8 cellular contexts compared by ENCODE assay signal in the genomic region with DNA sequence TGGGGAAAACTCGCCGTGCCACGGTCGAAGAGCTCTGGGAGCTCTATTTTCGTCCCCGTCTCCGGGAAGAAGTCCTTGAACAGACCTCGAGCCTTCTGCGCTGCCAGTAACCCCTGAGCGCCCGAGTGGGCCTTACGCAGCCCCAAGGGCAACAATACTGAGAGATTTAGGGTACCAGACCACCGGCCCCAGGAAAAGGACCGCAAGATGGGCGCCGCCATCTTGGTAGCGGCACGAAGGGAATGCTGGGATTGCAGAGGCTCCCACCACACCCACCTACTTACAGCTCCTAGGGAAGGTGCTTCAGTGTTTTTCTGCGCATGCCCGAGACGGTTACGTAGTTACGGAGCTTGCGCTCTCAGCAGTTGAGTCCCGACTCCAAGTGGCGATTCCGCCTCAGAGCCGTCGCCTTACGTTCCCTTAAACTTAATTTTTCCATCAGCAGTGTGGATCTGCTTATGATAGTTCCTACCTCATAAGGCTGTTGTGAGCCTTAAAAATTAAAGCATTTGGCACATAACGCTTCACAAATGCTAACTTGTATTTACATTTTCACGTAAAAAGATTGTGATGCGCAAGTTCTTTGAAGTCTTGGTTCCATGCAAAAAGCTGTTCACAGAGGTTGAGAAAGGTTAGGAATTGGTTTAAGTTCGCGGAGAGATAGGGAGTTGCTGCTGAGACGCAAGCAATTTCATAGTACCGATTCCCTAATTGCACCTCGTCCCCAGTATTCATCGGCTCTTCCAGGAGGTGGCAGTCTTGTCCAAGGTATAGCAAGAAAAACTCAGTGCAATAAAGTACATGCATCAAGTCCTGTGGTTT. TPM values are rescaled to one million over a fixed set of nuclear protein-coding genes. Genes with fewer than 3 reads are reported as not detected.
DNase-seq lines count a peak whose midpoint lies in the region; ATAC-seq and TF ChIP-seq lines count a peak whose summit lies in the region.

Gene YARS2 (minus strand): TSS at position 244 of the 822 bp plus-strand sequence. CDS start 23 bp downstream, at position 221.

- H3K9me3 ChIP-seq in heart right ventricle = no peaks in the 10 kb centered on the region

- DNase-seq in NCI-H1417 treated with DMSO at 0.1 percent for 48 hours (lab: John Stamatoyannopoulos, UW) (peak; percentile 92), T follicular helper cell (ENCODE audit: low read depth) (peak; percentile 83), heart right ventricle (peak; percentile 89 to 97), posterior vena cava (ENCODE audit: low spot score) (peak; percentile 97), ureter (ENCODE audit: low spot score) (peak; percentile 95)

- ATAC-seq in HG02763 (IDR thresholded peaks at IDR 0.05; ENCODE audit: unreplicated experiment) = peak; percentile 91
- peak; percentile 99 to 100 (median 99) for ATAC-seq in heart right ventricle

- peaks cover 0 to 32% (median 20%) of the 10 kb centered on the region in 9 donors for H3K4me1 ChIP-seq in heart right ventricle

- intact Hi-C loops in heart right ventricle (cut with DNase I) = loop anchor here in 9 of 10 donors (1.0 to 10.0 kb wide), 14 partner anchors 77 to 1459 kb away; partner anchors contain the start of genes ALG10 (in 6 of the 9) and DNM1L (in 1 of the 9)
- intact Hi-C loops in posterior vena cava (cut with DNase I) = loop anchor here in 1 of 2 donors (10.0 kb wide), 1 partner anchor 1269 kb away; the partner anchor contains the start of gene ALG10

- peaks cover 0 to 34% (median 17%) of the 10 kb centered on the region in 9 donors for H3K36me3 ChIP-seq in heart right ventricle

- TF ChIP-seq CTCF in GM12873 (IDR thresholded peaks at IDR 0.05; ENCODE audit: insufficient read depth, low read depth, low read length, missing control alignments) (peak; percentile 77), heart right ventricle (IDR thresholded peaks at IDR 0.05) (peak; percentile 53 to 87 (median 79))

- H3K4me3 ChIP-seq in heart right ventricle = peak within 1 kb of the TSS; percentile 54 to 97 (median 85)

- H3K27me3 ChIP-seq in heart right ventricle = no peaks in the 10 kb centered on the region

- H3K27ac ChIP-seq in adipose tissue (ENCODE audit: low read depth, low read length) (no peak within 1 kb of the TSS), heart right ventricle (peak within 1 kb of the TSS; percentile 57 to 95 (median 87))

- WGBS in adipose tissue, 3 donors = 0% methylated on average over 39 of the region's 39 CpGs
- 0 to 1% methylated on average over 39 of the region's 39 CpGs for WGBS in heart right ventricle, 2 donors

RNA-seq across cellular contexts. Expression of gene YARS2, which starts in this region (rescaled TPM):
- 10 to 100 TPM in 2 of 3 donors, 1 to 10 TPM in 1; 7.1 to 12.4 (median 11.1) TPM for polyA plus RNA-seq in adipose tissue
- total RNA-seq in heart right ventricle = 10 to 100 TPM; 10.6 to 16.9 (median 12.7) TPM
- polyA plus RNA-seq in heart right ventricle = 10 to 100 TPM in 1 of 2 donors, 1 to 10 TPM in 1; 8.4 to 15.6 TPM
- total RNA-seq in posterior vena cava = 10 to 100 TPM in 1 of 2 donors, 1 to 10 TPM in 1; 9.2 to 10.3 TPM
- 25.8 TPM for total RNA-seq in ureter
